ENCODE assay signal across 10 cellular contexts in the genomic region with DNA sequence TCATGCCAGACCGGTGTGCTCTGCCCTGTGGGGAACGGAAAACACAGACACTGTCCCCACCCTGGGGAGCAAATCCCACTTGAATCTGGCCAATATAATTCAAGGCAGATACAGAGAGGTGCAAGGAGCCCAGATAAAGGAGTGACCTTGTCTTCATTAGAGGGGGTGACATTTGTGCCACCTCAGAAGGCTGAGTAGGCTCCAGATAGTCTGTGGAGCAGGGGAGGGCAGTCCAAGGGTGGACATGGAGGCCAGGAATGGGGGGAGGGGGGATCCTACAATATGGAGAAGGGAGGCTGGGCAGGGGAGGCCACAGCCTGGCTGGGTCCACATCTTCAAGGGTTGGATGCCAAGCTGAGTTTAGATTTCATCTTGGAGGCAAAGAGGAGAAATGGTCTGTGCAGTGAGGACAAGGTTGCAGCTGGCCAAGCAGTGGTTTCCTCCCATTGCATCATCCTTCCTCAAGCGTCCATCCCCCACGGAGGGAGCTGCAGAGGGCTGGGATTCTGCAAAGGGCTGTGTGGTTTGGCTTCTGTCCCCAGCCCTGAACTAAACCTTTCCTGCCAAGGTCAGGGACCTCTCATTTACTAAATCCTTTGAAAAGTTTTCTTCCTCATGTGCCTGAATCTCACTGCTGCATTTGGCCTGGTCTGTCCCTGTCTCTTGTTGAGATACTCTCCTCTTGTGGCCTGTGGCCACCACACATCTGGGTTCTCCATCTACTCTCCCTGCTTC.
A peak's percentile ranks its signal among the peaks of the same experiment; 100 is the strongest.
DNase-seq lines count a peak whose midpoint lies in the region; ATAC-seq and TF ChIP-seq lines count a peak whose summit lies in the region.
"Had no signal": no experiment of that assay in that cellular context is flagged by ENCODE, and none has a peak within 500 bp of the region (broad histone marks: within the 10 kb centered on the region; RNA-seq: fewer than 3 reads in every experiment).

No MANE protein-coding gene starts in this region.

- no peaks in the 10 kb centered on the region; the same call in 1 of the 2 replicates for H3K9me2 ChIP-seq in HCT116 (ENCODE audit: insufficient read depth)

- intact Hi-C loops in HCT116 (cut with micrococcal nuclease) (no loop called here), head of caudate nucleus (cut with DNase I) (no loop called here)
- intact Hi-C loops in CD4-positive, alpha-beta T cell (cut with DNase I, micrococcal nuclease) = no loop called here

- H3K4me2 ChIP-seq in HCT116 (ENCODE audit: low read length) (no peak overlapping the region), smooth muscle cell (peak overlapping the region; percentile 50)

- H3K4me1 ChIP-seq in HCT116 (ENCODE audit: control insufficient read depth in 1 of 2, insufficient read depth in 2 of 2, low read length in 2 of 2) (no peaks in the 10 kb centered on the region), smooth muscle cell (ENCODE audit: low read depth) (no peaks in the 10 kb centered on the region)

- DNase-seq in HCT116 (ENCODE audit: low read depth, low spot score) (no peak), SKM-1 (lab: John Stamatoyannopoulos, UW; ENCODE audit: unreplicated experiment) (peak; percentile 62), head of caudate nucleus (peak in 34 of 42 donors; percentile 4 to 67 (median 40)), smooth muscle cell (lab: John Stamatoyannopoulos, UW; ENCODE audit: unreplicated experiment) (no peak), NCI-H1048 (lab: John Stamatoyannopoulos, UW) (no peak), NCI-H2171 (lab: John Stamatoyannopoulos, UW) (no peak)
- DNase-seq in effector CD8-positive, alpha-beta T cell (lab: John Stamatoyannopoulos, UW) = no peak
- DNase-seq in CD4-positive, alpha-beta T cell = no peak
- DNase-seq: activated naive CD4-positive, alpha-beta T cell; spleen had no signal

- CTCF ChIA-PET in HCT116 (lab: Charles Lee) = no interaction called here
- CTCF ChIA-PET in CD4-positive, alpha-beta T cell (lab: Charles Lee) = no interaction called here

- TF ChIP-seq RAD21 in HCT116 (IDR thresholded peaks at IDR 0.05; ENCODE audit: low read depth) = no peak

- no peaks in the 10 kb centered on the region for H3K79me2 ChIP-seq in HCT116 (ENCODE audit: insufficient read depth, low read length)
- H3K79me2 ChIP-seq in smooth muscle cell (ENCODE audit: low read depth) = no peaks in the 10 kb centered on the region

- no peaks in the 10 kb centered on the region for H3F3A ChIP-seq in smooth muscle cell (ENCODE audit: low read depth)

- TF ChIP-seq CTCF in HCT116 (IDR thresholded peaks at IDR 0.05 in 2 of 3, conservative IDR thresholded peaks at IDR 0.05 in 1 of 3; ENCODE audit: borderline replicate concordance in 1 of 3, insufficient read depth in 1 of 3, low read depth in 2 of 3, low read length in 2 of 3) (no peak), smooth muscle cell (IDR thresholded peaks at IDR 0.05; ENCODE audit: borderline replicate concordance, insufficient read depth, poor library complexity, severe bottlenecking) (no peak)
- TF ChIP-seq CTCF in CD4-positive, alpha-beta T cell (IDR thresholded peaks at IDR 0.05) = no peak

- no peak for ATAC-seq in HCT116
- ATAC-seq in CD4-positive, alpha-beta T cell (ENCODE audit: poor library complexity) = no peak

- POLR2A ChIA-PET in HCT116 (lab: Charles Lee) = interaction anchor here (1.0 kb wide), 2 partner anchors 19 to 43 kb away, joined by 3 read pairs; no protein-coding TSS in a partner anchor
- POLR2A ChIA-PET in CD4-positive, alpha-beta T cell (lab: Charles Lee) = no interaction called here

- no peaks in the 10 kb centered on the region for H3K36me3 Mint-ChIP-seq in CD4-positive, alpha-beta T cell (ENCODE audit: low read depth)

- H2AFZ ChIP-seq in HCT116 (ENCODE audit: low read depth, low read length, poor library complexity, severe bottlenecking) = no peak overlapping the region
- H2AFZ ChIP-seq in smooth muscle cell (ENCODE audit: low read depth) = no peak overlapping the region

- H3K27me3 ChIP-seq in HCT116 (ENCODE audit: insufficient read depth, low read length) (no peaks in the 10 kb centered on the region), smooth muscle cell (ENCODE audit: low read depth) (no peaks in the 10 kb centered on the region)
- no peaks in the 10 kb centered on the region for H3K27me3 ChIP-seq in CD4-positive, alpha-beta T cell (ENCODE audit: control insufficient read depth, insufficient read depth, low read length)
- H3K27me3 ChIP-seq: spleen had no signal

- no peak overlapping the region for H3K4me3 Mint-ChIP-seq in CD4-positive, alpha-beta T cell

- H3K9ac ChIP-seq in HCT116 (ENCODE audit: low read length) = no peak overlapping the region
- no peak overlapping the region for H3K9ac ChIP-seq in smooth muscle cell (ENCODE audit: low read depth)

- H3K27ac ChIP-seq in HCT116 (ENCODE audit: low read depth, low read length) (no peak overlapping the region), smooth muscle cell (ENCODE audit: low read depth) (peak overlapping the region; percentile 53)
- H3K27ac ChIP-seq in CD4-positive, alpha-beta T cell (ENCODE audit: low read depth, low read length) = no peak overlapping the region

- peaks cover 8% of the 10 kb centered on the region for H3K27me3 Mint-ChIP-seq in CD4-positive, alpha-beta T cell

- no peaks in the 10 kb centered on the region for H3K9me3 Mint-ChIP-seq in CD4-positive, alpha-beta T cell

- no peak for TF ChIP-seq POLR2A in HCT116 (IDR thresholded peaks at IDR 0.05; ENCODE audit: borderline replicate concordance, extremely low read depth, insufficient read depth, insufficient read length)

- no TSS peak for BruUV-seq in HCT116 (replicated peaks; lab: Mats Ljungman, UMichigan)

- no peaks in the 10 kb centered on the region for H4K20me1 ChIP-seq in HCT116 (ENCODE audit: insufficient read depth)
- H4K20me1 ChIP-seq in smooth muscle cell (ENCODE audit: low read depth) = no peaks in the 10 kb centered on the region

- 50% methylated on average over 4 of the region's 4 CpGs for WGBS in smooth muscle cell (ENCODE audit: low lambda C conversion rate)

- H3K9me3 ChIP-seq in HCT116 (ENCODE audit: control insufficient read depth in 1 of 2, insufficient read depth in 1 of 2, low read depth in 1 of 2, low read length in 2 of 2) (no peaks in the 10 kb centered on the region), smooth muscle cell (replicated peaks; ENCODE audit: low read depth) (no peaks in the 10 kb centered on the region)
- no peaks in the 10 kb centered on the region for H3K9me3 ChIP-seq in CD4-positive, alpha-beta T cell (ENCODE audit: control insufficient read depth, low read length)
- H3K9me3 ChIP-seq: spleen had no signal

- no peaks in the 10 kb centered on the region for H3K4me1 Mint-ChIP-seq in CD4-positive, alpha-beta T cell (ENCODE audit: low read depth)

- no peak overlapping the region for H3K27ac Mint-ChIP-seq in CD4-positive, alpha-beta T cell

- RAD21 ChIA-PET in HCT116 (lab: Charles Lee; ENCODE audit: low non-redundant PET in 1 of 2, low total read pairs in 2 of 2, uncharacterized antibody in 2 of 2, unreplicated experiment in 2 of 2) = no interaction called here

- H3K4me3 ChIP-seq in HCT116 (replicated peaks in 1 of 2; ENCODE audit: low read depth in 1 of 2, low read length in 2 of 2) (no peak overlapping the region), smooth muscle cell (no peak overlapping the region)
- H3K4me3 ChIP-seq: spleen had no signal

- H3K36me3 ChIP-seq in HCT116 (ENCODE audit: control insufficient read depth in 1 of 2, insufficient read depth in 2 of 2, low read length in 2 of 2) (no peaks in the 10 kb centered on the region), smooth muscle cell (ENCODE audit: low read depth) (no peaks in the 10 kb centered on the region)
- H3K36me3 ChIP-seq: spleen had no signal

TF ChIP-seq in HCT116, 20 proteins besides CTCF, POLR2A, EP300 and RAD21:
- no peak for TF ChIP-seq EZH2 (IDR thresholded peaks at IDR 0.05)
- TF ChIP-seq, protein P1, sequence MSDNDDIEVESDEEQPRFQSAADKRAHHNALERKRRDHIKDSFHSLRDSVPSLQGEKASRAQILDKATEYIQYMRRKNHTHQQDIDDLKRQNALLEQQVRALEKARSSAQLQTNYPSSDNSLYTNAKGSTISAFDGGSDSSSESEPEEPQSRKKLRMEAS (IDR thresholded peaks at IDR 0.05) = peak; percentile 38; the same call in 1 of the 2 replicates
- peak; percentile 92 for TF ChIP-seq CEBPB (IDR thresholded peaks at IDR 0.05; ENCODE audit: low read depth)
- no peak for TF ChIP-seq SIN3A (IDR thresholded peaks at IDR 0.05; ENCODE audit: low read depth)
- peak; percentile 32; the same call in 1 of the 2 replicates for TF ChIP-seq CBX3 (IDR thresholded peaks at IDR 0.05; ENCODE audit: low read depth)
- TF ChIP-seq TCF7L2 (IDR thresholded peaks at IDR 0.05; ENCODE audit: borderline replicate concordance, extremely low read depth, insufficient read depth, insufficient read length) = peak; percentile 62
- TF ChIP-seq ZFX (IDR thresholded peaks at IDR 0.05) = no peak
- peak; percentile 45; the same call in 1 of the 2 replicates for TF ChIP-seq POLR2AphosphoS5 (IDR thresholded peaks at IDR 0.05; ENCODE audit: low read depth, low read length)
- no peak for TF ChIP-seq SRF (IDR thresholded peaks at IDR 0.05; ENCODE audit: low read depth)
- TF ChIP-seq ATF3 (IDR thresholded peaks at IDR 0.05) = 0 out of 2 replicates have a peak, but pooled peaks have one; percentile 53
- 0 out of 2 replicates have a peak, but pooled peaks have one; percentile 13 for TF ChIP-seq SP1 (IDR thresholded peaks at IDR 0.05; ENCODE audit: low read depth)
- TF ChIP-seq, protein P2, sequence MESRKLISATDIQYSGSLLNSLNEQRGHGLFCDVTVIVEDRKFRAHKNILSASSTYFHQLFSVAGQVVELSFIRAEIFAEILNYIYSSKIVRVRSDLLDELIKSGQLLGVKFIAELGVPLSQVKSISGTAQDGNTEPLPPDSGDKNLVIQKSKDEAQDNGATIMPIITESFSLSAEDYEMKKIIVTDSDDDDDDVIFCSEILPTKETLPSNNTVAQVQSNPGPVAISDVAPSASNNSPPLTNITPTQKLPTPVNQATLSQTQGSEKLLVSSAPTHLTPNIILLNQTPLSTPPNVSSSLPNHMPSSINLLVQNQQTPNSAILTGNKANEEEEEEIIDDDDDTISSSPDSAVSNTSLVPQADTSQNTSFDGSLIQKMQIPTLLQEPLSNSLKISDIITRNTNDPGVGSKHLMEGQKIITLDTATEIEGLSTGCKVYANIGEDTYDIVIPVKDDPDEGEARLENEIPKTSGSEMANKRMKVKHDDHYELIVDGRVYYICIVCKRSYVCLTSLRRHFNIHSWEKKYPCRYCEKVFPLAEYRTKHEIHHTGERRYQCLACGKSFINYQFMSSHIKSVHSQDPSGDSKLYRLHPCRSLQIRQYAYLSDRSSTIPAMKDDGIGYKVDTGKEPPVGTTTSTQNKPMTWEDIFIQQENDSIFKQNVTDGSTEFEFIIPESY (IDR thresholded peaks at IDR 0.05; ENCODE audit: extremely low read depth, insufficient replicate concordance, low read length) = no peak
- TF ChIP-seq ELF1 (IDR thresholded peaks at IDR 0.05; ENCODE audit: borderline replicate concordance, low read depth) = no peak

Comparison
In these comparisons a context has a peak if more than half of its experiments do, and no peak if none do; other contexts are left out.
1. DNase-seq: peak in SKM-1 (single experiment) and head of caudate nucleus (34 of 42); none in HCT116 (single experiment), smooth muscle cell (single experiment), effector CD8-positive, alpha-beta T cell (single experiment), NCI-H1048 (single experiment), CD4-positive, alpha-beta T cell (0 of 10) and NCI-H2171 (single experiment).